In genomic region chr14:22572562-22573058, GRCh38 we compare ENCODE assay signal across 12 cellular contexts. TPM values are rescaled to one million over a fixed set of nuclear protein-coding genes. Genes with fewer than 3 reads are reported as not detected.
A peak's percentile ranks its signal among the peaks of the same experiment; 100 is the strongest.
DNase-seq lines count a peak whose midpoint lies in the region; ATAC-seq and TF ChIP-seq lines count a peak whose summit lies in the region.
"Had no signal": no experiment of that assay in that cellular context is flagged by ENCODE, and none has a peak within 500 bp of the region (broad histone marks: within the 10 kb centered on the region; RNA-seq: fewer than 3 reads in every experiment).

No MANE protein-coding gene starts in this region.

- TF ChIP-seq EP300 in esophagus muscularis mucosa (IDR thresholded peaks at IDR 0.05): no peak

- DNase-seq in Caco-2 (peak; percentile 52 to 53), HS-27A (ENCODE audit: low read depth) (peak; percentile 57), astrocyte of the spinal cord (ENCODE audit: low read depth, low spot score) (peak; percentile 53), mesendoderm (peak; percentile 65), esophagus muscularis mucosa (ENCODE audit: extremely low spot score) (no peak), NK-92 (lab: John Stamatoyannopoulos, UW; ENCODE audit: unreplicated experiment) (no peak), NCI-H1694 (lab: John Stamatoyannopoulos, UW) (no peak)
- DNase-seq: activated CD4-positive, alpha-beta T cell treated with anti-CD3 and anti-CD28 coated beads for 1 hour; DMS79 treated with DMSO at 0.1 percent for 48 hours; NCI-H446 had no signal

- H3K9me3 Mint-ChIP-seq in Caco-2 (ENCODE audit: unreplicated experiment): no peaks in the 10 kb centered on the region

- TF ChIP-seq CTCF in Caco-2 (IDR thresholded peaks at IDR 0.05; ENCODE audit: insufficient read depth in 1 of 2, low read depth in 1 of 2, low read length in 1 of 2, severe bottlenecking in 1 of 2, unreplicated experiment in 1 of 2) (no peak), astrocyte of the spinal cord (IDR thresholded peaks at IDR 0.05; ENCODE audit: low read depth, low read length) (no peak), esophagus muscularis mucosa (IDR thresholded peaks at IDR 0.05) (no peak)

- no peaks in the 10 kb centered on the region for H3K27me3 Mint-ChIP-seq in Caco-2 (ENCODE audit: insufficient read depth, unreplicated experiment)

- H3K4me2 ChIP-seq in mesendoderm (ENCODE audit: low read length): no peak overlapping the region

- H3K4ac ChIP-seq in mesendoderm (ENCODE audit: low read depth, low read length): no peak overlapping the region

- H3K27me3 ChIP-seq in Caco-2 (replicated peaks; ENCODE audit: control insufficient read depth, insufficient read depth, low read length): no peaks in the 10 kb centered on the region
- H3K27me3 ChIP-seq in mesendoderm (ENCODE audit: insufficient read depth, low read length, poor library complexity): no peaks in the 10 kb centered on the region
- no peaks in the 10 kb centered on the region for H3K27me3 ChIP-seq in esophagus muscularis mucosa

- peak overlapping the region; percentile 33 for H3K4me3 Mint-ChIP-seq in Caco-2 (ENCODE audit: unreplicated experiment)

- no peak overlapping the region for H2BK15ac ChIP-seq in mesendoderm (replicated peaks; ENCODE audit: low read depth)

- no peak overlapping the region for H2BK120ac ChIP-seq in mesendoderm (ENCODE audit: low read depth, low read length)

- no CpG with 5 or more reads among the region's 1 CpG for WGBS in mesendoderm (ENCODE audit: extremely low coverage, insufficient coverage, low lambda C conversion rate)
- 93% methylated on average over 1 of the region's 1 CpG for WGBS in esophagus muscularis mucosa

- H3K23ac ChIP-seq in mesendoderm (ENCODE audit: low read length): no peak overlapping the region

- no peak overlapping the region for H2BK5ac ChIP-seq in mesendoderm (ENCODE audit: low read length)

- peaks cover 38% of the 10 kb centered on the region for H3K4me1 ChIP-seq in Caco-2
- H3K4me1 ChIP-seq in mesendoderm (ENCODE audit: control insufficient read depth, low read depth, low read length): no peaks in the 10 kb centered on the region
- H3K4me1 ChIP-seq in esophagus muscularis mucosa: peaks cover 15 to 33% (median 18%) of the 10 kb centered on the region in 4 donors

- H3K36me3 Mint-ChIP-seq in Caco-2 (ENCODE audit: insufficient read depth, unreplicated experiment): peaks cover 74% of the 10 kb centered on the region

- no TSS peak for BruUV-seq in Caco-2 (replicated peaks; lab: Mats Ljungman, UMichigan)

- H3K79me1 ChIP-seq in mesendoderm (ENCODE audit: low read length): peaks cover 12% of the 10 kb centered on the region

- no peak overlapping the region for H3K18ac ChIP-seq in mesendoderm (ENCODE audit: low read length)

- H3K56ac ChIP-seq in mesendoderm (ENCODE audit: low read length): no peak overlapping the region

- H3K9ac ChIP-seq in mesendoderm (ENCODE audit: low read length): no peak overlapping the region

- POLR2A ChIA-PET in Caco-2 (lab: Charles Lee): interaction anchor here (0.6 to 1.6 kb wide), 4 partner anchors 11 to 250 kb away, joined by 3 to 10 read pairs (median 6); partner anchors contain the start of gene DAD1

- H3K27ac ChIP-seq in mesendoderm (ENCODE audit: low read depth, low read length) (no peak overlapping the region), esophagus muscularis mucosa (replicated peaks in 1 of 4) (no peak overlapping the region)

- no peaks in the 10 kb centered on the region for H3K9me3 ChIP-seq in Caco-2
- no peaks in the 10 kb centered on the region for H3K9me3 ChIP-seq in esophagus muscularis mucosa

- H3K79me2 ChIP-seq in mesendoderm (ENCODE audit: control insufficient read depth, insufficient read depth, low read length): peaks cover 8% of the 10 kb centered on the region

- TF ChIP-seq POLR2A in esophagus muscularis mucosa (IDR thresholded peaks at IDR 0.05; ENCODE audit: low read depth): no peak

- H3K36me3 ChIP-seq in Caco-2 (ENCODE audit: control insufficient read depth, insufficient read depth, low read length) (peaks cover 1% of the 10 kb centered on the region; the same call in 1 of the 2 replicates), mesendoderm (ENCODE audit: control insufficient read depth, insufficient read depth, low read length) (peaks cover 3% of the 10 kb centered on the region), esophagus muscularis mucosa (peaks cover 14 to 53% (median 37%) of the 10 kb centered on the region in 4 donors)

- no peak overlapping the region for H3K4me3 ChIP-seq in Caco-2 (ENCODE audit: low read depth, low read length)
- H3K4me3 ChIP-seq in astrocyte of the spinal cord (ENCODE audit: low read depth, low read length): no peak overlapping the region
- H3K4me3 ChIP-seq in mesendoderm (ENCODE audit: low read length): no peak overlapping the region
- no peak overlapping the region for H3K4me3 ChIP-seq in esophagus muscularis mucosa

- no peak overlapping the region for H4K8ac ChIP-seq in mesendoderm (ENCODE audit: low read depth, low read length)

- intact Hi-C loops in Caco-2 (cut with micrococcal nuclease; ENCODE audit: unreplicated experiment): loop anchor here (5.0 kb wide), 3 partner anchors 140 to 235 kb away; no protein-coding TSS in a partner anchor
- intact Hi-C loops in esophagus muscularis mucosa (cut with DNase I): loop anchor here (5.0 kb wide), 1 partner anchor 80 kb away; no protein-coding TSS in a partner anchor

- in situ Hi-C loops in astrocyte of the spinal cord (cut with HindIII; ENCODE audit: low sequenced_read_pairs): no loop called here

- no peak overlapping the region for H2AK5ac ChIP-seq in mesendoderm (ENCODE audit: low read length)

- ATAC-seq in GM18502 (IDR thresholded peaks at IDR 0.05; ENCODE audit: poor library complexity, unreplicated experiment): no peak
- ATAC-seq: Right ventricle myocardium inferior had no signal

- no peak overlapping the region for H4K5ac ChIP-seq in mesendoderm (ENCODE audit: low read length)

- CTCF ChIA-PET in Caco-2 (lab: Charles Lee): interaction anchor here (0.6 to 3.8 kb wide), 8 partner anchors 8 to 140 kb away, joined by 3 to 113 read pairs (median 6); partner anchors contain the start of gene DAD1

- H3K4me1 Mint-ChIP-seq in Caco-2 (ENCODE audit: low read depth, unreplicated experiment): peaks cover 40% of the 10 kb centered on the region

- H3K27ac Mint-ChIP-seq in Caco-2 (ENCODE audit: unreplicated experiment): peak overlapping the region; percentile 77

RNA-seq across cellular contexts. Expression of gene DAD1, which starts 16.4 kb away (rescaled TPM):
- total RNA-seq in Caco-2 (2022) (151 and 160 TPM in 2 replicates), esophagus muscularis mucosa (100 to 1,000 TPM; 118 to 154 (median 131) TPM)
- polyA plus RNA-seq in mesendoderm (2013, experiment 1 of 2): 168 TPM
- polyA plus RNA-seq in mesendoderm (2013, experiment 2 of 2): 167 TPM

RNA-seq across cellular contexts. Expression of gene ABHD4, which starts 25.5 kb away (rescaled TPM):
- 64.5 and 73.5 TPM in 2 replicates for total RNA-seq in Caco-2 (2022)
- polyA plus RNA-seq in mesendoderm (2013, experiment 1 of 2): 35.9 TPM
- polyA plus RNA-seq in mesendoderm (2013, experiment 2 of 2): 31.8 TPM
- total RNA-seq in esophagus muscularis mucosa: 10 to 100 TPM; 18.7 to 42.3 (median 27.7) TPM

Comparison
In these comparisons a context has a peak if more than half of its experiments do, and no peak if none do; other contexts are left out.
1. DNase-seq: peak in Caco-2 (2 of 2), HS-27A (single experiment), astrocyte of the spinal cord (single experiment) and mesendoderm (single experiment); none in esophagus muscularis mucosa (single experiment), NK-92 (single experiment) and NCI-H1694 (single experiment).